ENCODE assay signal across 10 cellular contexts in the genomic region with DNA sequence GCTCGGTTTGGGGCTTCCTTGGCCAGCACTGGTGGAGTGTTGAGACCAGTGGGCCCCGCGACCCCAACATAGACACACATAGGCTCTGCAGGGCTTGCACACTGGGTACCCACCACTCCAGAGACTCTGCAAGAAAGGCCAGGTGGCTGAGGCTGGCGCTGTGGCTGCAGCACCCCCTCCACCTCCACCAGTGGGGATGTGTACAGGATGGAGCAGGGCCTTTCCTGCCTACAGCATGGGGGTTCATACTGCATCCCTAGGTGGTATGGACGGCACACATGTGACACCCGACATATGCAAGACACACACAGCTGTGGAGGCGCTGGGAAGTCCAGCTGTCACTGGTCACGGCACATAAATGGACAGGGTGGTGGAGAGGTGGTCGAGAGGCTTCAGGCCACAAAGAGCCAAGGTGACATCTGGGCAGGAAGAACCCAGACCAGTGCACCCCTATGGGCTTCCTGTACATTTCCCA. TPM values are rescaled to one million over a fixed set of nuclear protein-coding genes. Genes with fewer than 3 reads are reported as not detected.
A peak's percentile ranks its signal among the peaks of the same experiment; 100 is the strongest.
DNase-seq lines count a peak whose midpoint lies in the region; ATAC-seq and TF ChIP-seq lines count a peak whose summit lies in the region.
"Had no signal": no experiment of that assay in that cellular context is flagged by ENCODE, and none has a peak within 500 bp of the region (broad histone marks: within the 10 kb centered on the region; RNA-seq: fewer than 3 reads in every experiment).

No MANE protein-coding gene starts in this region.

- peak overlapping the region; percentile 78 for H3K4me3 ChIP-seq in ACC112 (ENCODE audit: low read depth, low read length)
- H3K4me3 ChIP-seq in MG63 = peak overlapping the region; percentile 48
- H3K4me3 ChIP-seq in colonic mucosa = peak overlapping the region; percentile 86
- peak overlapping the region; percentile 70 for H3K4me3 ChIP-seq in naive thymus-derived CD4-positive, alpha-beta T cell (ENCODE audit: low read length)

- no peaks in the 10 kb centered on the region for H3K9me3 ChIP-seq in MG63
- H3K9me3 ChIP-seq in colonic mucosa = no peaks in the 10 kb centered on the region
- no peaks in the 10 kb centered on the region for H3K9me3 ChIP-seq in naive thymus-derived CD4-positive, alpha-beta T cell (ENCODE audit: control insufficient read depth in 2 of 3, low read length in 3 of 3)

- POLR2A ChIA-PET in naive thymus-derived CD4-positive, alpha-beta T cell (lab: Charles Lee) = interaction anchor here (0.6 to 3.2 kb wide), 9 partner anchors 8 to 53 kb away, joined by 3 to 51 read pairs (median 6); partner anchors contain the start of genes CAPN10 and DUSP28

- H3K27me3 Mint-ChIP-seq in naive thymus-derived CD4-positive, alpha-beta T cell = no peaks in the 10 kb centered on the region

- H3K9me3 Mint-ChIP-seq in naive thymus-derived CD4-positive, alpha-beta T cell = no peaks in the 10 kb centered on the region

- H2AFZ ChIP-seq in ACC112 (ENCODE audit: low read length, unreplicated experiment) = no peak overlapping the region

- ATAC-seq in naive thymus-derived CD4-positive, alpha-beta T cell = no peak
- no peak for ATAC-seq in HG03135 (IDR thresholded peaks at IDR 0.05; ENCODE audit: unreplicated experiment)

- peak overlapping the region in 8 of 9 donors; percentile 33 to 85 (median 76) for H3K27ac Mint-ChIP-seq in naive thymus-derived CD4-positive, alpha-beta T cell

- H3K79me2 ChIP-seq in ACC112 (ENCODE audit: control insufficient read depth, insufficient read depth, low read length, unreplicated experiment) = no peaks in the 10 kb centered on the region

- peak overlapping the region; percentile 81 to 91 (median 85) for H3K4me3 Mint-ChIP-seq in naive thymus-derived CD4-positive, alpha-beta T cell

- intact Hi-C loops in colonic mucosa (cut with DNase I) = no loop called here
- intact Hi-C loops in naive thymus-derived CD4-positive, alpha-beta T cell (cut with micrococcal nuclease) = loop anchor here (1.0 to 10.0 kb wide), 12 partner anchors 13 to 1315 kb away; partner anchors contain the start of genes D2HGDH (in 1 of the 2), DTYMK (in 1 of the 2), HDAC4 (in 1 of the 2) and ING5 (in 1 of the 2)

- peak overlapping the region; percentile 75 to 86 for H3K9ac ChIP-seq in colonic mucosa (ENCODE audit: low read depth in 2 of 2, low read length in 2 of 2)

- H3K36me3 ChIP-seq in ACC112 (ENCODE audit: insufficient read depth, low read length) (no peaks in the 10 kb centered on the region), MG63 (no peaks in the 10 kb centered on the region), colonic mucosa (no peaks in the 10 kb centered on the region)
- peaks cover 0 to 33% (median 2%) of the 10 kb centered on the region in 3 experiments for H3K36me3 ChIP-seq in naive thymus-derived CD4-positive, alpha-beta T cell (ENCODE audit: control insufficient read depth in 2 of 3, insufficient read depth in 3 of 3, low read length in 3 of 3)

- peaks cover 36 to 61% (median 49%) of the 10 kb centered on the region in 7 donors for H3K4me1 Mint-ChIP-seq in naive thymus-derived CD4-positive, alpha-beta T cell

- CTCF ChIA-PET in naive thymus-derived CD4-positive, alpha-beta T cell (lab: Charles Lee) = interaction anchor here (1.3 to 1.7 kb wide), 2 partner anchors 10 to 17 kb away, joined by 3 to 6 read pairs; partner anchors contain the start of genes CAPN10 and DUSP28

- no peaks in the 10 kb centered on the region for H3K27me3 ChIP-seq in ACC112 (ENCODE audit: insufficient read depth, low read length)
- no peaks in the 10 kb centered on the region for H3K27me3 ChIP-seq in MG63
- H3K27me3 ChIP-seq in colonic mucosa = no peaks in the 10 kb centered on the region
- H3K27me3 ChIP-seq in naive thymus-derived CD4-positive, alpha-beta T cell (ENCODE audit: control insufficient read depth in 2 of 2, insufficient read depth in 2 of 2, low read length in 2 of 2) = no peaks in the 10 kb centered on the region

- H3K4me1 ChIP-seq in ACC112 (ENCODE audit: control insufficient read depth, insufficient read depth, low read length, unreplicated experiment) (peaks cover 29% of the 10 kb centered on the region), colonic mucosa (peaks cover 30% of the 10 kb centered on the region)
- peaks cover 50 to 56% of the 10 kb centered on the region in 2 donors for H3K4me1 ChIP-seq in naive thymus-derived CD4-positive, alpha-beta T cell (ENCODE audit: control insufficient read depth in 2 of 2, insufficient read depth in 2 of 2, low read length in 2 of 2)

- TF ChIP-seq CTCF in colonic mucosa (IDR thresholded peaks at IDR 0.05) = no peak

- DNase-seq in MG63 = no peak
- no peak for DNase-seq in colonic mucosa
- DNase-seq in naive thymus-derived CD4-positive, alpha-beta T cell = peak in 2 of 9 donors; percentile 8 to 13
- no peak for DNase-seq in stimulated activated naive CD4-positive, alpha-beta T cell treated with Interleukin-2 at 50 U/mL for 16 hours (lab: John Stamatoyannopoulos, UW)
- DNase-seq in SIG-M5 (lab: John Stamatoyannopoulos, UW) = no peak
- DNase-seq in nucleus accumbens (lab: John Stamatoyannopoulos, UW) = no peak
- DNase-seq: GF-D8, NCI-H748 treated with DMSO at 0.1 percent for 48 hours had no signal

- H3K27ac ChIP-seq in ACC112 (ENCODE audit: low read depth, low read length) = no peak overlapping the region
- H3K27ac ChIP-seq in colonic mucosa = no peak overlapping the region
- H3K27ac ChIP-seq in naive thymus-derived CD4-positive, alpha-beta T cell (ENCODE audit: low read depth, low read length) = peak overlapping the region; percentile 74

- H3K36me3 Mint-ChIP-seq in naive thymus-derived CD4-positive, alpha-beta T cell = peaks cover 0 to 22% (median 0%) of the 10 kb centered on the region in 5 donors

RNA-seq across cellular contexts. Expression of gene RNPEPL1, which starts 1.3 kb away (rescaled TPM):
- total RNA-seq in MG63 (2014; rRNA removed; shearing (Covaris generic); ENCODE audit: low replicate concordance) = 13.6 and 13.9 TPM in 2 replicates
- 100 to 1,000 TPM in 1 of 2 donors, 10 to 100 TPM in 1; 87.2 to 108 TPM for total RNA-seq in colonic mucosa
- 100 to 1,000 TPM in 4 of 5 experiments, 10 to 100 TPM in 1; 78.5 to 126 (median 112) TPM for total RNA-seq in naive thymus-derived CD4-positive, alpha-beta T cell
- polyA plus RNA-seq in naive thymus-derived CD4-positive, alpha-beta T cell = 10 to 100 TPM; 23.0 to 51.2 TPM

RNA-seq across cellular contexts. Expression of gene DUSP28, which starts 9.4 kb away (rescaled TPM):
- 6.3 and 7.3 TPM in 2 replicates for total RNA-seq in MG63 (2014; rRNA removed; shearing (Covaris generic); ENCODE audit: low replicate concordance)
- total RNA-seq in colonic mucosa = 1 to 10 TPM; 3.9 to 5.3 TPM
- 10 to 100 TPM; 11.1 to 19.5 (median 14.7) TPM for total RNA-seq in naive thymus-derived CD4-positive, alpha-beta T cell
- polyA plus RNA-seq in naive thymus-derived CD4-positive, alpha-beta T cell = 10 to 100 TPM; 17.8 to 30.1 TPM

RNA-seq across cellular contexts. Expression of gene ANKMY1, which starts 11.8 kb away (rescaled TPM):
- total RNA-seq in MG63 (2014; rRNA removed; shearing (Covaris generic); ENCODE audit: low replicate concordance) = 10.2 and 23.8 TPM in 2 replicates
- 10 to 100 TPM; 12.3 to 18.1 TPM for total RNA-seq in colonic mucosa
- total RNA-seq in naive thymus-derived CD4-positive, alpha-beta T cell = 10 to 100 TPM; 33.7 to 83.4 (median 49.2) TPM
- 10 to 100 TPM in 1 of 2 donors, 1 to 10 TPM in 1; 7.7 to 17.5 TPM for polyA plus RNA-seq in naive thymus-derived CD4-positive, alpha-beta T cell

RNA-seq across cellular contexts. Expression of gene CAPN10, which starts 17.0 kb away (rescaled TPM):
- total RNA-seq in MG63 (2014; rRNA removed; shearing (Covaris generic); ENCODE audit: low replicate concordance) = 12.5 and 18.4 TPM in 2 replicates
- total RNA-seq in colonic mucosa = 10 to 100 TPM; 29.1 to 47.8 TPM
- total RNA-seq in naive thymus-derived CD4-positive, alpha-beta T cell = 10 to 100 TPM; 54.1 to 74.8 (median 64.5) TPM
- 10 to 100 TPM in 1 of 2 donors, 1 to 10 TPM in 1; 8.4 to 14.1 TPM for polyA plus RNA-seq in naive thymus-derived CD4-positive, alpha-beta T cell

RNA-seq across cellular contexts. Expression of gene GPR35, which starts 55.7 kb away (rescaled TPM):
- total RNA-seq in MG63 (2014; rRNA removed; shearing (Covaris generic); ENCODE audit: low replicate concordance) = 0.35 and 2.2 TPM in 2 replicates
- 10 to 100 TPM; 64.4 to 92.2 TPM for total RNA-seq in colonic mucosa
- total RNA-seq in naive thymus-derived CD4-positive, alpha-beta T cell = 10 to 100 TPM in 3 of 5 experiments, 1 to 10 TPM in 2; 7.1 to 19.0 (median 10.2) TPM
- polyA plus RNA-seq in naive thymus-derived CD4-positive, alpha-beta T cell = 1 to 10 TPM in 1 of 2 donors, under 1 TPM in 1; 0.20 to 1.0 TPM
